In genomic region chr4:4580494-4580893, GRCh38 we compare ENCODE assay signal across 2 cellular contexts.
A peak's percentile ranks its signal among the peaks of the same experiment; 100 is the strongest.
TF ChIP-seq lines count a peak whose summit lies in the region.

No MANE protein-coding gene starts in this region.

TF ChIP-seq in HepG2, 621 proteins besides CTCF, POLR2A, EP300 and RAD21:
- TF ChIP-seq THAP9 (CRISPR knock-in tag; IDR thresholded peaks at IDR 0.05; ENCODE audit: borderline replicate concordance) (no peak), ZNF629 (CRISPR knock-in tag; conservative IDR thresholded peaks at IDR 0.05) (peak; percentile 83)

TF ChIP-seq in K562, 482 proteins besides CTCF, POLR2A, EP300 and RAD21:
- TF ChIP-seq BCOR (IDR thresholded peaks at IDR 0.05) (peak; percentile 12; the same call in 1 of the 2 replicates), ZNF766 (CRISPR knock-in tag; conservative IDR thresholded peaks at IDR 0.05) (no peak), RBM25 (IDR thresholded peaks at IDR 0.05; ENCODE audit: low read depth, low read length, severe bottlenecking) (peak; percentile 82), HNRNPL (IDR thresholded peaks at IDR 0.05; ENCODE audit: low read depth, low read length) (no peak), HDGF (IDR thresholded peaks at IDR 0.05) (no peak)
